In genomic region chr1:23168462-23169218, GRCh38 we compare ENCODE assay signal across 1 cellular context.
TF ChIP-seq lines count a peak whose summit lies in the region.

LUZP1 (minus strand) TSS chr1:23168856.

TF ChIP-seq in HepG2, 621 proteins besides CTCF, POLR2A, EP300 and RAD21 (continued from another document and continues in another):
- TF ChIP-seq MNT (IDR thresholded peaks at IDR 0.05) (no peak), ZNF572 (CRISPR knock-in tag; IDR thresholded peaks at IDR 0.05) (no peak), ZFX (CRISPR knock-in tag; IDR thresholded peaks at IDR 0.05; ENCODE audit: low read depth) (peak; percentile 61; the same call in 1 of the 2 replicates), SYNCRIP (IDR thresholded peaks at IDR 0.05; ENCODE audit: insufficient read depth, low read depth, low read length) (no peak), ZNF570 (CRISPR knock-in tag; IDR thresholded peaks at IDR 0.05; ENCODE audit: borderline replicate concordance) (no peak), ZNF281 (CRISPR knock-in tag; IDR thresholded peaks at IDR 0.05; ENCODE audit: borderline replicate concordance) (no peak), ZNF850 (CRISPR knock-in tag; conservative IDR thresholded peaks at IDR 0.05) (no peak), NONO (IDR thresholded peaks at IDR 0.05) (no peak), NONO (CRISPR knock-in tag; conservative IDR thresholded peaks at IDR 0.05) (0 out of 2 replicates have a peak, but pooled peaks have one; percentile 49), ZEB1 (IDR thresholded peaks at IDR 0.05; ENCODE audit: insufficient replicate concordance, low read depth) (peak; percentile 44), PRMT3 (CRISPR knock-in tag; IDR thresholded peaks at IDR 0.05; ENCODE audit: borderline replicate concordance, low read depth) (no peak), TBX3 (IDR thresholded peaks at IDR 0.05; ENCODE audit: borderline replicate concordance) (no peak), MIER3 (CRISPR knock-in tag; IDR thresholded peaks at IDR 0.05; ENCODE audit: borderline replicate concordance) (no peak), SP1 (IDR thresholded peaks at IDR 0.05) (no peak), SP1 (CRISPR knock-in tag; IDR thresholded peaks at IDR 0.05) (peak; percentile 90), TSC22D2 (CRISPR knock-in tag; IDR thresholded peaks at IDR 0.05; ENCODE audit: borderline replicate concordance) (no peak), ZSCAN30 (CRISPR knock-in tag; IDR thresholded peaks at IDR 0.05) (no peak), ZNF34 (CRISPR knock-in tag; IDR thresholded peaks at IDR 0.05; ENCODE audit: borderline replicate concordance) (no peak), TEAD2 (CRISPR knock-in tag; IDR thresholded peaks at IDR 0.05) (no peak), CEBPG (CRISPR knock-in tag; IDR thresholded peaks at IDR 0.05) (no peak), POGZ (CRISPR knock-in tag; IDR thresholded peaks at IDR 0.05) (0 out of 2 replicates have a peak, but pooled peaks have one; percentile 32), ZNF253 (CRISPR knock-in tag; IDR thresholded peaks at IDR 0.05; ENCODE audit: borderline replicate concordance) (no peak), ZNF562 (CRISPR knock-in tag; IDR thresholded peaks at IDR 0.05; ENCODE audit: borderline replicate concordance) (no peak), ZNF672 (CRISPR knock-in tag; IDR thresholded peaks at IDR 0.05) (no peak), ZFP41 (CRISPR knock-in tag; IDR thresholded peaks at IDR 0.05; ENCODE audit: borderline replicate concordance) (no peak), ZNF124 (CRISPR knock-in tag; IDR thresholded peaks at IDR 0.05) (no peak), GPBP1L1 (CRISPR knock-in tag; IDR thresholded peaks at IDR 0.05) (no peak), MXD4 (CRISPR knock-in tag; IDR thresholded peaks at IDR 0.05) (no peak), HNRNPH1 (optimal IDR thresholded peaks at IDR 0.05; ENCODE audit: low read depth, low read length) (no peak), TGIF2 (CRISPR knock-in tag; IDR thresholded peaks at IDR 0.05) (no peak), THAP11 (CRISPR knock-in tag; IDR thresholded peaks at IDR 0.05) (no peak), ZNF766 (CRISPR knock-in tag; IDR thresholded peaks at IDR 0.05; ENCODE audit: borderline replicate concordance) (no peak), MYC (CRISPR knock-in tag; IDR thresholded peaks at IDR 0.05; ENCODE audit: borderline replicate concordance) (no peak), ATF2 (CRISPR knock-in tag; IDR thresholded peaks at IDR 0.05) (peak; percentile 35; the same call in 1 of the 2 replicates), ZFP36L1 (CRISPR knock-in tag; IDR thresholded peaks at IDR 0.05) (no peak)
- TF ChIP-seq, protein P1, sequence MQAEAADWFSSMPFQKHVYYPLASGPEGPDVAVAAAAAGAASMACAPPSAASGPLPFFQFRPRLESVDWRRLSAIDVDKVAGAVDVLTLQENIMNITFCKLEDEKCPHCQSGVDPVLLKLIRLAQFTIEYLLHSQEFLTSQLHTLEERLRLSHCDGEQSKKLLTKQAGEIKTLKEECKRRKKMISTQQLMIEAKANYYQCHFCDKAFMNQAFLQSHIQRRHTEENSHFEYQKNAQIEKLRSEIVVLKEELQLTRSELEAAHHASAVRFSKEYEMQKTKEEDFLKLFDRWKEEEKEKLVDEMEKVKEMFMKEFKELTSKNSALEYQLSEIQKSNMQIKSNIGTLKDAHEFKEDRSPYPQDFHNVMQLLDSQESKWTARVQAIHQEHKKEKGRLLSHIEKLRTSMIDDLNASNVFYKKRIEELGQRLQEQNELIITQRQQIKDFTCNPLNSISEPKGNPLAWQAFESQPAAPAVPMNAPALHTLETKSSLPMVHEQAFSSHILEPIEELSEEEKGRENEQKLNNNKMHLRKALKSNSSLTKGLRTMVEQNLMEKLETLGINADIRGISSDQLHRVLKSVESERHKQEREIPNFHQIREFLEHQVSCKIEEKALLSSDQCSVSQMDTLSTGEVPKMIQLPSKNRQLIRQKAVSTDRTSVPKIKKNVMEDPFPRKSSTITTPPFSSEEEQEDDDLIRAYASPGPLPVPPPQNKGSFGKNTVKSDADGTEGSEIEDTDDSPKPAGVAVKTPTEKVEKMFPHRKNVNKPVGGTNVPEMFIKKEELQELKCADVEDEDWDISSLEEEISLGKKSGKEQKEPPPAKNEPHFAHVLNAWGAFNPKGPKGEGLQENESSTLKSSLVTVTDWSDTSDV (CRISPR knock-in tag; IDR thresholded peaks at IDR 0.05): no peak
- TF ChIP-seq, protein P2, sequence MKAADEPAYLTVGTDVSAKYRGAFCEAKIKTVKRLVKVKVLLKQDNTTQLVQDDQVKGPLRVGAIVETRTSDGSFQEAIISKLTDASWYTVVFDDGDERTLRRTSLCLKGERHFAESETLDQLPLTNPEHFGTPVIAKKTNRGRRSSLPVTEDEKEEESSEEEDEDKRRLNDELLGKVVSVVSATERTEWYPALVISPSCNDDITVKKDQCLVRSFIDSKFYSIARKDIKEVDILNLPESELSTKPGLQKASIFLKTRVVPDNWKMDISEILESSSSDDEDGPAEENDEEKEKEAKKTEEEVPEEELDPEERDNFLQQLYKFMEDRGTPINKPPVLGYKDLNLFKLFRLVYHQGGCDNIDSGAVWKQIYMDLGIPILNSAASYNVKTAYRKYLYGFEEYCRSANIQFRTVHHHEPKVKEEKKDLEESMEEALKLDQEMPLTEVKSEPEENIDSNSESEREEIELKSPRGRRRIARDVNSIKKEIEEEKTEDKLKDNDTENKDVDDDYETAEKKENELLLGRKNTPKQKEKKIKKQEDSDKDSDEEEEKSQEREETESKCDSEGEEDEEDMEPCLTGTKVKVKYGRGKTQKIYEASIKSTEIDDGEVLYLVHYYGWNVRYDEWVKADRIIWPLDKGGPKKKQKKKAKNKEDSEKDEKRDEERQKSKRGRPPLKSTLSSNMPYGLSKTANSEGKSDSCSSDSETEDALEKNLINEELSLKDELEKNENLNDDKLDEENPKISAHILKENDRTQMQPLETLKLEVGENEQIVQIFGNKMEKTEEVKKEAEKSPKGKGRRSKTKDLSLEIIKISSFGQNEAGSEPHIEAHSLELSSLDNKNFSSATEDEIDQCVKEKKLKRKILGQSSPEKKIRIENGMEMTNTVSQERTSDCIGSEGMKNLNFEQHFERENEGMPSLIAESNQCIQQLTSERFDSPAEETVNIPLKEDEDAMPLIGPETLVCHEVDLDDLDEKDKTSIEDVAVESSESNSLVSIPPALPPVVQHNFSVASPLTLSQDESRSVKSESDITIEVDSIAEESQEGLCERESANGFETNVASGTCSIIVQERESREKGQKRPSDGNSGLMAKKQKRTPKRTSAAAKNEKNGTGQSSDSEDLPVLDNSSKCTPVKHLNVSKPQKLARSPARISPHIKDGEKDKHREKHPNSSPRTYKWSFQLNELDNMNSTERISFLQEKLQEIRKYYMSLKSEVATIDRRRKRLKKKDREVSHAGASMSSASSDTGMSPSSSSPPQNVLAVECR (CRISPR knock-in tag; IDR thresholded peaks at IDR 0.05; ENCODE audit: borderline replicate concordance): peak; percentile 63; the same call in 1 of the 2 replicates
- TF ChIP-seq, protein P3, sequence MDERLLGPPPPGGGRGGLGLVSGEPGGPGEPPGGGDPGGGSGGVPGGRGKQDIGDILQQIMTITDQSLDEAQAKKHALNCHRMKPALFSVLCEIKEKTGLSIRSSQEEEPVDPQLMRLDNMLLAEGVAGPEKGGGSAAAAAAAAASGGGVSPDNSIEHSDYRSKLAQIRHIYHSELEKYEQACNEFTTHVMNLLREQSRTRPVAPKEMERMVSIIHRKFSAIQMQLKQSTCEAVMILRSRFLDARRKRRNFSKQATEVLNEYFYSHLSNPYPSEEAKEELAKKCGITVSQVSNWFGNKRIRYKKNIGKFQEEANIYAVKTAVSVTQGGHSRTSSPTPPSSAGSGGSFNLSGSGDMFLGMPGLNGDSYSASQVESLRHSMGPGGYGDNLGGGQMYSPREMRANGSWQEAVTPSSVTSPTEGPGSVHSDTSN (CRISPR knock-in tag; IDR thresholded peaks at IDR 0.05): no peak
